ENCODE assay signal across 9 cellular contexts in the genomic region with DNA sequence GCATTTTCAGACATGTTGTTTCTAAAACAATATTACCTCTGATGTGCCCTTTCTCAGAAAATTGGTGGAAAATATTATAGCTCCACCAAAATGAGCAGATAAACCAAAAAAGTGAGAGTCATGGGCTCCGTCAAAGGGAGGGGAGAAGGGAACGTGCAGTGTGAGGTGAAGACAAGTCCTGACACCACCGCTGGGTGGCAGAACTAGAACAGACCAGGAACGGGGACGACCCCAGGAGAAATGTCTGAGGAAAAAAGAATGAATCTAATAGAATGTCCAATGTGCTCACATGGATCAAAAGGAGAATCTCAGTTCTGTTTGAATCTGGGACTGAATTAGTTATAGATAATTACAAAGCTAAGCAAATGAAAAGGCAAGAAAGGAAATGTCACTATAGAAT. TPM values are rescaled to one million over a fixed set of nuclear protein-coding genes. Genes with fewer than 3 reads are reported as not detected.
DNase-seq lines count a peak whose midpoint lies in the region; ATAC-seq and TF ChIP-seq lines count a peak whose summit lies in the region.
"Had no signal": no experiment of that assay in that cellular context is flagged by ENCODE, and none has a peak within 500 bp of the region (broad histone marks: within the 10 kb centered on the region; RNA-seq: fewer than 3 reads in every experiment).

No MANE protein-coding gene starts in this region.

- no peaks in the 10 kb centered on the region for H3K9me3 ChIP-seq in heart right ventricle
- H3K9me3 ChIP-seq: BLaER1 treated with 17β-estradiol and CSF1 and Interleukin-3, amounts not matched to agents 10 nM and 100 nM had no signal

- H3K36me3 ChIP-seq in heart right ventricle: peaks cover 0 to 99% (median 36%) of the 10 kb centered on the region in 9 donors

- peaks cover 0 to 30% (median 13%) of the 10 kb centered on the region in 9 donors for H3K4me1 ChIP-seq in heart right ventricle

- peak; percentile 12 for DNase-seq in NCI-H2107 (lab: John Stamatoyannopoulos, UW)
- DNase-seq in NCI-H2107 treated with DMSO at 0.1 percent for 48 hours (lab: John Stamatoyannopoulos, UW; ENCODE audit: unreplicated experiment): no peak
- no peak for DNase-seq in heart right ventricle
- peak; percentile 22 for DNase-seq in stimulated activated naive CD8-positive, alpha-beta T cell treated with anti-CD3 and anti-CD28 coated beads, Interleukin-15, Interleukin-2, amounts not matched to agents 100 U/mL and 50 U/mL, for 24 hours
- no peak for DNase-seq in T1000 (lab: John Stamatoyannopoulos, UW)

- WGBS in heart right ventricle, 2 donors: 33 to 36% methylated on average over 5 of the region's 5 CpGs

- H3K27ac ChIP-seq in VCaP (no peak overlapping the region), heart right ventricle (no peak overlapping the region)
- H3K27ac ChIP-seq: BLaER1 treated with 17β-estradiol and CSF1 and Interleukin-3, amounts not matched to agents 10 nM and 100 nM had no signal

- ATAC-seq in HG03442 (IDR thresholded peaks at IDR 0.05; ENCODE audit: unreplicated experiment) (peak; percentile 81), heart right ventricle (peak in 6 of 8 donors; percentile 32 to 58 (median 42)), GM18520 (IDR thresholded peaks at IDR 0.05; ENCODE audit: unreplicated experiment) (no peak)
- peak; percentile 55 for ATAC-seq in stimulated activated naive CD8-positive, alpha-beta T cell treated with anti-CD3 and anti-CD28 coated beads, Interleukin-15, Interleukin-2, amounts not matched to agents 100 U/mL and 50 U/mL, for 24 hours

- TF ChIP-seq CTCF in VCaP (conservative IDR thresholded peaks at IDR 0.05): peak; percentile 73
- peak; percentile 18 to 63 (median 49) for TF ChIP-seq CTCF in heart right ventricle (IDR thresholded peaks at IDR 0.05)

- intact Hi-C loops in heart right ventricle (cut with DNase I): loop anchor here in 7 of 10 donors (1.0 to 5.0 kb wide), 3 partner anchors 95 to 100 kb away; no protein-coding TSS in a partner anchor

- no peaks in the 10 kb centered on the region for H3K27me3 ChIP-seq in heart right ventricle
- H3K27me3 ChIP-seq: BLaER1 treated with 17β-estradiol and CSF1 and Interleukin-3, amounts not matched to agents 10 nM and 100 nM had no signal

- no peak overlapping the region for H3K4me3 ChIP-seq in heart right ventricle
- H3K4me3 ChIP-seq: BLaER1 treated with 17β-estradiol and CSF1 and Interleukin-3, amounts not matched to agents 10 nM and 100 nM had no signal

RNA-seq across cellular contexts. Expression of gene BCL2, which starts 22.6 kb away (rescaled TPM):
- total RNA-seq in heart right ventricle: 10 to 100 TPM in 4 of 10 donors, 1 to 10 TPM in 6; 5.2 to 23.1 (median 9.8) TPM
- polyA plus RNA-seq in heart right ventricle: 1 to 10 TPM; 1.5 to 3.2 TPM

RNA-seq across cellular contexts. Expression of gene KDSR, which starts 24.8 kb away (rescaled TPM):
- total RNA-seq in heart right ventricle: 10 to 100 TPM; 28.6 to 41.6 (median 34.9) TPM
- polyA plus RNA-seq in heart right ventricle: 10 to 100 TPM in 1 of 2 donors, 1 to 10 TPM in 1; 9.4 to 21.0 TPM

Comparison
In these comparisons a context has a peak if more than half of its experiments do, and no peak if none do; other contexts are left out.
1. DNase-seq: peak in NCI-H2107 (single experiment) and stimulated activated naive CD8-positive, alpha-beta T cell treated with anti-CD3 and anti-CD28 coated beads, Interleukin-15, Interleukin-2, amounts not matched to agents 100 U/mL and 50 U/mL, for 24 hours (single experiment); none in NCI-H2107 treated with DMSO at 0.1 percent for 48 hours (single experiment), heart right ventricle (0 of 2) and T1000 (single experiment).